Comparison of ENCODE assay signal across 29 cellular contexts in the genomic region with DNA sequence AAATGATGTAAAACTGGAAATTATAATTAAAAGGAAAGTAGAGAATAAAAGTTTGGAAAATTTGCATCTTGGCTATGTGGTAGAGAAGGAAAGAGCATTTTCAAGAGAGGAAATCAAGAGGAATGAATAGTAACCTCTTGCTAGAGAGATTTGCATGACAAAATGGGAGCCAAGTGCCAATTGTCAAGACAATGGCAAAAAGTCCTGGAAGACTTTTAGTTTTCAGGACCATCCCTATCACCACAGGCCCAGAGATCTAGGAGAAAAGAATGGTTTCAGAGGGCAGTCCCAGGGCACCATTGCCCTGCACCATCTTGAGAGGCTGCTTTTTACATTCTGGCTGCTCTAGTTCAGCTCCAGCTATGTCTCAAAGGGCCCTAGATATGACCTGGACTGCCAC.
"Had no signal": no experiment of that assay in that cellular context is flagged by ENCODE, and none has a peak within 500 bp of the region (broad histone marks: within the 10 kb centered on the region; RNA-seq: fewer than 3 reads in every experiment).

No MANE protein-coding gene starts in this region.

- H3K27ac ChIP-seq: ascending aorta, breast epithelium, cardiac muscle cell, coronary artery, esophagus muscularis mucosa, foreskin keratinocyte, gastrocnemius medialis, heart right ventricle had no signal

- H3K9me3 ChIP-seq: ascending aorta, breast epithelium, esophagus muscularis mucosa, gastrocnemius medialis had no signal

- H3K9me3 Mint-ChIP-seq: activated CD4-positive, alpha-beta memory T cell treated with anti-CD3 and anti-CD28 coated beads, Interleukin-2, amount 10 ng/mL, durations not matched to agents 7 days and 5 days; activated CD4-positive, alpha-beta T cell treated with anti-CD3 and anti-CD28 coated beads, Interleukin-2, amount 10 ng/mL, durations not matched to agents 7 days and 5 days; activated naive CD8-positive, alpha-beta T cell treated with anti-CD3 and anti-CD28 coated beads, Interleukin-2, amount 10 ng/mL, durations not matched to agents 7 days and 5 days had no signal

- H3K4me3 Mint-ChIP-seq: activated CD4-positive, alpha-beta memory T cell treated with anti-CD3 and anti-CD28 coated beads, Interleukin-2, amount 10 ng/mL, durations not matched to agents 7 days and 5 days; activated CD4-positive, alpha-beta T cell treated with anti-CD3 and anti-CD28 coated beads, Interleukin-2, amount 10 ng/mL, durations not matched to agents 7 days and 5 days; activated naive CD4-positive, alpha-beta T cell treated with anti-CD3 and anti-CD28 coated beads, Interleukin-2, amount 10 ng/mL, durations not matched to agents 7 days and 5 days; activated naive CD8-positive, alpha-beta T cell treated with anti-CD3 and anti-CD28 coated beads, Interleukin-2, amount 10 ng/mL, durations not matched to agents 7 days and 5 days; activated T-cell treated with anti-CD3 and anti-CD28 coated beads, Interleukin-2, amount 50 U/mL, for 24 hours; activated T-cell treated with anti-CD3 and anti-CD28 coated beads, Interleukin-2, amount 50 U/mL, for 72 hours; brain; central memory CD8-positive, alpha-beta T cell; effector memory CD8-positive, alpha-beta T cell had no signal

- H3K4me3 ChIP-seq: ascending aorta, breast epithelium, cardiac muscle cell, coronary artery, esophagus muscularis mucosa, gastrocnemius medialis, heart right ventricle had no signal

- H3K27ac Mint-ChIP-seq: activated CD4-positive, alpha-beta memory T cell treated with anti-CD3 and anti-CD28 coated beads, Interleukin-2, amount 10 ng/mL, durations not matched to agents 7 days and 5 days; activated CD4-positive, alpha-beta T cell treated with anti-CD3 and anti-CD28 coated beads, Interleukin-2, amount 10 ng/mL, durations not matched to agents 7 days and 5 days; activated naive CD4-positive, alpha-beta T cell treated with anti-CD3 and anti-CD28 coated beads, Interleukin-2, amount 10 ng/mL, durations not matched to agents 7 days and 5 days; activated naive CD4-positive, alpha-beta T cell treated with anti-CD3 and anti-CD28 coated beads, Interleukin-2, amount 50 U/mL, for 72 hours; activated naive CD8-positive, alpha-beta T cell treated with anti-CD3 and anti-CD28 coated beads, Interleukin-2, amount 10 ng/mL, durations not matched to agents 7 days and 5 days; activated T-cell treated with anti-CD3 and anti-CD28 coated beads, Interleukin-2, amount 50 U/mL, for 24 hours; activated T-cell treated with anti-CD3 and anti-CD28 coated beads, Interleukin-2, amount 50 U/mL, for 72 hours; brain; effector memory CD8-positive, alpha-beta T cell had no signal

- ATAC-seq: activated naive CD4-positive, alpha-beta T cell treated with anti-CD3 and anti-CD28 coated beads, Interleukin-2, amount 50 U/mL, for 72 hours; activated T-cell treated with anti-CD3 and anti-CD28 coated beads, Interleukin-2, amount 50 U/mL, for 72 hours; effector memory CD8-positive, alpha-beta T cell; foreskin keratinocyte; gastrocnemius medialis; heart right ventricle had no signal

- H3K27me3 Mint-ChIP-seq: activated CD4-positive, alpha-beta memory T cell treated with anti-CD3 and anti-CD28 coated beads, Interleukin-2, amount 10 ng/mL, durations not matched to agents 7 days and 5 days; activated CD4-positive, alpha-beta T cell treated with anti-CD3 and anti-CD28 coated beads, Interleukin-2, amount 10 ng/mL, durations not matched to agents 7 days and 5 days; activated naive CD4-positive, alpha-beta T cell treated with anti-CD3 and anti-CD28 coated beads, Interleukin-2, amount 10 ng/mL, durations not matched to agents 7 days and 5 days; activated naive CD8-positive, alpha-beta T cell treated with anti-CD3 and anti-CD28 coated beads, Interleukin-2, amount 10 ng/mL, durations not matched to agents 7 days and 5 days; activated T-cell treated with anti-CD3 and anti-CD28 coated beads, Interleukin-2, amount 50 U/mL, for 24 hours; brain; central memory CD8-positive, alpha-beta T cell; effector memory CD8-positive, alpha-beta T cell had no signal

- H3K27me3 ChIP-seq: ascending aorta, breast epithelium, cardiac muscle cell, esophagus muscularis mucosa, foreskin keratinocyte, gastrocnemius medialis, heart right ventricle had no signal

- H3K4me1 Mint-ChIP-seq: activated CD4-positive, alpha-beta memory T cell treated with anti-CD3 and anti-CD28 coated beads, Interleukin-2, amount 10 ng/mL, durations not matched to agents 7 days and 5 days; activated CD4-positive, alpha-beta T cell treated with anti-CD3 and anti-CD28 coated beads, Interleukin-2, amount 10 ng/mL, durations not matched to agents 7 days and 5 days; activated naive CD4-positive, alpha-beta T cell treated with anti-CD3 and anti-CD28 coated beads, Interleukin-2, amount 10 ng/mL, durations not matched to agents 7 days and 5 days; activated naive CD8-positive, alpha-beta T cell treated with anti-CD3 and anti-CD28 coated beads, Interleukin-2, amount 10 ng/mL, durations not matched to agents 7 days and 5 days; brain; central memory CD8-positive, alpha-beta T cell had no signal

- DNase-seq: activated CD4-positive, alpha-beta memory T cell treated with anti-CD3 and anti-CD28 coated beads, Interleukin-2, amount 10 ng/mL, durations not matched to agents 7 days and 5 days; activated CD4-positive, alpha-beta T cell treated with anti-CD3 and anti-CD28 coated beads for 1 hour; activated CD4-positive, alpha-beta T cell treated with anti-CD3 and anti-CD28 coated beads for 4 hours; activated CD4-positive, alpha-beta T cell treated with anti-CD3 and anti-CD28 coated beads, Interleukin-2, amount 10 ng/mL, durations not matched to agents 7 days and 5 days; activated CD4-positive, alpha-beta T cell treated with anti-CD3 and anti-CD28 coated beads, Interleukin-2, amount 50 U/mL, for 4 hours; activated CD8-positive, alpha-beta memory T cell treated with anti-CD3 and anti-CD28 coated beads, Interleukin-2, amount 50 U/mL, for 48 hours; activated gamma-delta T cell; activated naive CD4-positive, alpha-beta T cell; activated naive CD4-positive, alpha-beta T cell treated with anti-CD3 and anti-CD28 coated beads, Interleukin-2, amount 10 ng/mL, durations not matched to agents 7 days and 5 days; activated naive CD8-positive, alpha-beta T cell treated with anti-CD3 and anti-CD28 coated beads, Interleukin-2, amount 10 ng/mL, durations not matched to agents 7 days and 5 days; activated T-cell treated with anti-CD3 and anti-CD28 coated beads for 4 hours; activated T-cell treated with anti-CD3 and anti-CD28 coated beads, Interleukin-2, amount 50 U/mL, for 24 hours; activated T-cell treated with anti-CD3 and anti-CD28 coated beads, Interleukin-2, amount 50 U/mL, for 72 hours; dermis blood vessel endothelial cell; effector CD4-positive, alpha-beta T cell; effector memory CD8-positive, alpha-beta T cell; erythroblast; foreskin keratinocyte; gastrocnemius medialis; heart right ventricle; T-helper 2 cell had no signal

- H3K36me3 ChIP-seq: ascending aorta, breast epithelium, cardiac muscle cell, esophagus muscularis mucosa, gastrocnemius medialis, heart right ventricle had no signal

- H3K4me1 ChIP-seq: ascending aorta, breast epithelium, esophagus muscularis mucosa, foreskin keratinocyte, gastrocnemius medialis, heart right ventricle had no signal

- H3K36me3 Mint-ChIP-seq: activated naive CD4-positive, alpha-beta T cell treated with anti-CD3 and anti-CD28 coated beads, Interleukin-2, amount 10 ng/mL, durations not matched to agents 7 days and 5 days; activated naive CD4-positive, alpha-beta T cell treated with anti-CD3 and anti-CD28 coated beads, Interleukin-2, amount 50 U/mL, for 72 hours; activated naive CD8-positive, alpha-beta T cell treated with anti-CD3 and anti-CD28 coated beads, Interleukin-2, amount 10 ng/mL, durations not matched to agents 7 days and 5 days; brain had no signal
